ENCODE assay signal across 15 cellular contexts in the genomic region with DNA sequence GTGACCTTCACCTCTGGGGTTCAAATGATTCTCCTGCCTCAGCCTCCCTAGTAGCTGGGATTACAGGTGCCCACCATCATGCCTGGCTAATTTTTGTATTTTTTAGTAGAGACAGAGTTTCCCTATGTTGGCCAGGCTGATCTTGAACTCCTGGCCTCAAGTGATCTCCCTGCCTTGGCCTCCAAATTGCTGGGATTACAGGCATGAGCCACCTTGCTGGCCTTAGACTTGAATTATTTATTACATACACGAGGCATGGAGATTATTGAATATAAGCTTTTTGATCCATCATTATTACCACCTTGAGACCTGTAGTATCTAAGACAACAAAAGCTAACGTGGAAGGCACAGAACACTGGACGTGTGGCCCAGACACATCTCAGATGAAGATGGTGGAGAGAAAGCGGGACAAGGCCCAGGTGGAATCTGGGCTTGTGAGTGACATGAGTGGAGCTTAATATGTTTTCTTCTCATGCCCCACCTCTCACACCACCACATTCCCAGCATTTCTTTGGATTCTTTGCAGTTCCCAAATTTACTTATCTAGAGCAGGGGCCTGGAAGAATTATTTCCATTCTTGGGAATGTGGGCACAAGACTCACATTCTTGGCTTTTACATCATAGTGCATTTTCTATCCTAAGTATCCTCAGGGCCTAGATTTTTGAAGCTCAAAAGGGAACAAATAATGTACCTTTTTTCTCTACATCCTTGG.
DNase-seq lines count a peak whose midpoint lies in the region; ATAC-seq and TF ChIP-seq lines count a peak whose summit lies in the region.
"Had no signal": no experiment of that assay in that cellular context is flagged by ENCODE, and none has a peak within 500 bp of the region (broad histone marks: within the 10 kb centered on the region; RNA-seq: fewer than 3 reads in every experiment).

No MANE protein-coding gene starts in this region.

- no peak overlapping the region for H3K4me2 ChIP-seq in osteoblast (ENCODE audit: insufficient read depth, low read length)

- H3K4me3 ChIP-seq in epithelial cell of esophagus (ENCODE audit: low read length): no peak overlapping the region
- no peak overlapping the region for H3K4me3 ChIP-seq in osteoblast (ENCODE audit: insufficient read depth, low read length)
- H3K4me3 ChIP-seq in vagina: no peak overlapping the region
- H3K4me3 ChIP-seq in HAP-1: no peak overlapping the region
- H3K4me3 ChIP-seq: coronary artery, upper lobe of left lung had no signal

- H3K79me2 ChIP-seq in osteoblast (ENCODE audit: insufficient read depth, low read length): no peaks in the 10 kb centered on the region

- TF ChIP-seq CTCF in epithelial cell of esophagus (IDR thresholded peaks at IDR 0.05; ENCODE audit: insufficient read depth, low read depth, low read length, missing control alignments) (no peak), osteoblast (IDR thresholded peaks at IDR 0.05; ENCODE audit: extremely low read depth, low read depth, low read length) (no peak), vagina (IDR thresholded peaks at IDR 0.05) (no peak)

- intact Hi-C loops in vagina (cut with DNase I): no loop called here

- H4K20me1 ChIP-seq in osteoblast (ENCODE audit: insufficient read depth, low read length): no peaks in the 10 kb centered on the region

- no peak for TF ChIP-seq POLR2A in vagina (IDR thresholded peaks at IDR 0.05)

- DNase-seq in ELF-1 (ENCODE audit: low read depth, low spot score) (peak; percentile 6), RPMI7951 (ENCODE audit: low read depth) (peak; percentile 53), epithelial cell of esophagus (ENCODE audit: low read depth) (peak; percentile 39), osteoblast (ENCODE audit: insufficient read length, low spot score, missing footprints) (peak; percentile 35), activated gamma-delta T cell treated with Interleukin-2 at 50 U/mL for 16 hours (no peak), vagina (ENCODE audit: extremely low spot score in 2 of 2) (no peak), HAP-1 (ENCODE audit: low spot score in 2 of 2) (no peak)
- DNase-seq: NCI-H1436 treated with DMSO at 0.1 percent for 48 hours; NCI-H2227 treated with DMSO at 0.1 percent for 48 hours; right cardiac atrium; stimulated activated naive CD8-positive, alpha-beta T cell treated with anti-CD3 and anti-CD28 coated beads, Interleukin-15, Interleukin-2, amounts not matched to agents 100 U/mL and 50 U/mL, for 24 hours; upper lobe of left lung had no signal

- peak overlapping the region; percentile 13 for H3K27ac ChIP-seq in osteoblast (ENCODE audit: low read depth, low read length)
- H3K27ac ChIP-seq in vagina: no peak overlapping the region
- H3K27ac ChIP-seq: neutrophil, upper lobe of left lung had no signal

- H3K4me1 ChIP-seq in osteoblast (ENCODE audit: insufficient read depth, low read length): no peaks in the 10 kb centered on the region
- no peaks in the 10 kb centered on the region for H3K4me1 ChIP-seq in vagina
- H3K4me1 ChIP-seq in HAP-1: no peaks in the 10 kb centered on the region
- H3K4me1 ChIP-seq: upper lobe of left lung had no signal

- H3K36me3 ChIP-seq in osteoblast (ENCODE audit: insufficient read depth, low read length): no peaks in the 10 kb centered on the region
- H3K36me3 ChIP-seq in vagina: no peaks in the 10 kb centered on the region
- H3K36me3 ChIP-seq in HAP-1 (replicated peaks): no peaks in the 10 kb centered on the region
- H3K36me3 ChIP-seq: neutrophil, upper lobe of left lung had no signal

- no peak overlapping the region for H2AFZ ChIP-seq in osteoblast (ENCODE audit: low read length)

- in situ Hi-C loops in HAP-1 (cut with MboI; ENCODE audit: low sequenced_read_pairs): no loop called here

- ATAC-seq in HG02763 (IDR thresholded peaks at IDR 0.05; ENCODE audit: unreplicated experiment): no peak
- ATAC-seq: right cardiac atrium; stimulated activated naive CD8-positive, alpha-beta T cell treated with anti-CD3 and anti-CD28 coated beads, Interleukin-15, Interleukin-2, amounts not matched to agents 100 U/mL and 50 U/mL, for 24 hours had no signal

- H3K9me3 ChIP-seq in osteoblast (ENCODE audit: low read depth, low read length) (no peaks in the 10 kb centered on the region), vagina (no peaks in the 10 kb centered on the region), HAP-1 (no peaks in the 10 kb centered on the region)
- H3K9me3 ChIP-seq: neutrophil, upper lobe of left lung had no signal

- H3K27me3 ChIP-seq in osteoblast (ENCODE audit: insufficient read depth, low read length): no peaks in the 10 kb centered on the region
- H3K27me3 ChIP-seq in vagina: no peaks in the 10 kb centered on the region
- H3K27me3 ChIP-seq in HAP-1 (ENCODE audit: low read depth): no peaks in the 10 kb centered on the region
- H3K27me3 ChIP-seq: neutrophil, upper lobe of left lung had no signal

Comparison
In these comparisons a context has a peak if more than half of its experiments do, and no peak if none do; other contexts are left out.
1. DNase-seq: peak in ELF-1 (single experiment), RPMI7951 (single experiment), epithelial cell of esophagus (single experiment) and osteoblast (single experiment); none in activated gamma-delta T cell treated with Interleukin-2 at 50 U/mL for 16 hours (single experiment), vagina (0 of 2) and HAP-1 (0 of 2).